Comparison of ENCODE assay signal across 27 cellular contexts in the genomic region with DNA sequence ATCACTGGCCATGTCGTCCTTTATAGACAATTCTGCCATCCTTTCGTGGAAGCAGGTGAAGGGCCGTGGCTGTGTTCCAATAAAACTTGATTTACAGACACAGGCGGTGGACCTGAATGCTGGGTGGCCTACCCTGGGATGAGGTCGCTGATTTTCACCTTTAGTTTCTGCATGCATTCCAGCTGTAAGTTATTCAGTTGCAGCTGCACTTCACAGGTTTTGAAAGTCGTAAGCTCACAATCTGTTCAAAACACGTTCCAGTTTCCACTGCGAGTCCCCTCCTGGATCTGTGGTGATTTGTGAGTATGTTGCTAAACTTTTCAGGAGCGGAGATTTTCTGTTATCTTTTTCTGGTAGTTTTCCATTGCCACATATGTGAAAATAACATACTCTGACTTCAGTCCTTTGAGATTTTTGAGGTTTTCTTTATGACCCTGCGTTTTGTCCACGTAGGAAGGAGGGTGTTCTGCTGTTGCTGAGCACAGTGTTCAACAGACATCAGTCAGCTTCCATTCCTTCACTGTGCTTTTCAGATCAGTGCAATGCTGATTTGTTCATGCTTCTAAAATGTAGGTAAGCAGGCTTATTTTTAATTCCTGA.
DNase-seq lines count a peak whose midpoint lies in the region; FAIRE-seq and TF ChIP-seq lines count a peak whose summit lies in the region.
"Had no signal": no experiment of that assay in that cellular context is flagged by ENCODE, and none has a peak within 500 bp of the region (broad histone marks: within the 10 kb centered on the region; RNA-seq: fewer than 3 reads in every experiment).

No MANE protein-coding gene starts in this region.

- no peaks in the 10 kb centered on the region for H3K27me3 Mint-ChIP-seq in astrocyte (ENCODE audit: low read depth, unreplicated experiment)
- H3K27me3 Mint-ChIP-seq: activated CD8-positive, alpha-beta memory T cell treated with anti-CD3 and anti-CD28 coated beads, Interleukin-2, amount 10 ng/mL, durations not matched to agents 7 days and 5 days had no signal

- H3K27ac Mint-ChIP-seq in astrocyte (ENCODE audit: unreplicated experiment) = peak overlapping the region; percentile 83
- H3K27ac Mint-ChIP-seq: activated CD8-positive, alpha-beta memory T cell treated with anti-CD3 and anti-CD28 coated beads, Interleukin-2, amount 10 ng/mL, durations not matched to agents 7 days and 5 days; activated naive CD8-positive, alpha-beta T cell treated with anti-CD3 and anti-CD28 coated beads, Interleukin-2, amount 50 U/mL, for 24 hours; activated T-helper 2 cell treated with anti-CD3 and anti-CD28 coated beads, Interferon-gamma antibody, Interleukin-2, Interleukin-4, amounts not matched to agents 10 μg/mL and 5 μg/mL and 100 μg/mL, durations not matched to agents 14 hours and 24 hours and 36 hours; B cell; progenitor cell of endocrine pancreas had no signal

- no peak for FAIRE-seq in astrocyte (lab: Jason Lieb, UNC)
- no peak for FAIRE-seq in GM12892 (lab: Jason Lieb, UNC)
- FAIRE-seq: TTC549 had no signal

- no peak overlapping the region for H3K4me3 ChIP-seq in astrocyte (ENCODE audit: insufficient read depth, low read depth, low read length)
- peak overlapping the region; percentile 7 for H3K4me3 ChIP-seq in skeletal muscle satellite cell (ENCODE audit: low read length)
- H3K4me3 ChIP-seq: dorsolateral prefrontal cortex, spleen, stomach, transverse colon had no signal

- H3K36me3 Mint-ChIP-seq in astrocyte (ENCODE audit: low read depth, unreplicated experiment) = no peaks in the 10 kb centered on the region
- H3K36me3 Mint-ChIP-seq: activated CD8-positive, alpha-beta memory T cell treated with anti-CD3 and anti-CD28 coated beads, Interleukin-2, amount 10 ng/mL, durations not matched to agents 7 days and 5 days had no signal

- peaks cover 39% of the 10 kb centered on the region for H3K4me1 Mint-ChIP-seq in astrocyte (ENCODE audit: low read depth, unreplicated experiment)
- H3K4me1 Mint-ChIP-seq: activated CD8-positive, alpha-beta memory T cell treated with anti-CD3 and anti-CD28 coated beads, Interleukin-2, amount 10 ng/mL, durations not matched to agents 7 days and 5 days; B cell had no signal

- H3K4me2 ChIP-seq in astrocyte (ENCODE audit: low read length) (peak overlapping the region; percentile 11), skeletal muscle satellite cell (ENCODE audit: low read length) (peak overlapping the region; percentile 55)

- H3K36me3 ChIP-seq in astrocyte (ENCODE audit: insufficient read depth, low read length) = no peaks in the 10 kb centered on the region
- H3K36me3 ChIP-seq in skeletal muscle satellite cell (ENCODE audit: insufficient read depth, low read length) = no peaks in the 10 kb centered on the region
- H3K36me3 ChIP-seq: spleen, stomach, transverse colon had no signal

- no peaks in the 10 kb centered on the region for H3K79me2 ChIP-seq in astrocyte (ENCODE audit: insufficient read depth, low read length)

- no peak overlapping the region for H3K9ac ChIP-seq in astrocyte (ENCODE audit: low read length)
- H3K9ac ChIP-seq in skeletal muscle satellite cell (ENCODE audit: low read depth, low read length) = peak overlapping the region; percentile 29

- H2AFZ ChIP-seq in astrocyte (ENCODE audit: low read depth, low read length) = no peak overlapping the region

- H3K27me3 ChIP-seq in astrocyte (ENCODE audit: insufficient read depth, low read length) (no peaks in the 10 kb centered on the region), skeletal muscle satellite cell (ENCODE audit: control insufficient read depth, insufficient read depth, low read length) (no peaks in the 10 kb centered on the region)
- H3K27me3 ChIP-seq: stomach, transverse colon had no signal

- H3K9me3 Mint-ChIP-seq in astrocyte (ENCODE audit: unreplicated experiment) = peaks cover 7% of the 10 kb centered on the region
- H3K9me3 Mint-ChIP-seq: activated naive CD8-positive, alpha-beta T cell treated with anti-CD3 and anti-CD28 coated beads, Interleukin-2, amount 50 U/mL, for 24 hours; activated T-helper 2 cell treated with anti-CD3 and anti-CD28 coated beads, Interferon-gamma antibody, Interleukin-2, Interleukin-4, amounts not matched to agents 10 μg/mL and 5 μg/mL and 100 μg/mL, durations not matched to agents 14 hours and 24 hours and 36 hours had no signal

- DNase-seq in GM04503 (ENCODE audit: low read depth) = peak; percentile 29
- peak; percentile 41 for DNase-seq in astrocyte (ENCODE audit: low read depth)
- DNase-seq in iris pigment epithelial cell (ENCODE audit: low read depth) = peak; percentile 20
- no peak for DNase-seq in NCI-H774 (lab: John Stamatoyannopoulos, UW)
- DNase-seq in GM12892 (ENCODE audit: insufficient read length) = no peak
- no peak for DNase-seq in NOMO-1 (lab: John Stamatoyannopoulos, UW; ENCODE audit: unreplicated experiment in 2 of 2)
- DNase-seq: activated CD4-positive, alpha-beta T cell treated with anti-CD3 and anti-CD28 coated beads for 4 hours; activated CD8-positive, alpha-beta memory T cell treated with anti-CD3 and anti-CD28 coated beads, Interleukin-2, amount 10 ng/mL, durations not matched to agents 7 days and 5 days; activated naive CD8-positive, alpha-beta T cell treated with anti-CD3 and anti-CD28 coated beads, Interleukin-2, amount 50 U/mL, for 24 hours; Caco-2; DND-41; dorsolateral prefrontal cortex; midbrain; NCI-H2107; NCI-H526 treated with DMSO at 0.1 percent for 48 hours; OCI-M1; SHP77 treated with DMSO at 0.1 percent for 48 hours; spleen; stimulated activated CD4-positive, alpha-beta T cell treated with anti-CD3 and anti-CD28 coated beads, Interleukin-4, amount 100 ng/mL, for 4 hours; stomach; transverse colon had no signal

- no peak for TF ChIP-seq CTCF in astrocyte (IDR thresholded peaks at IDR 0.05; ENCODE audit: insufficient read depth, low read depth, low read length)

- H3K4me1 ChIP-seq in astrocyte (ENCODE audit: insufficient read depth, low read length) (peaks cover 24% of the 10 kb centered on the region), skeletal muscle satellite cell (ENCODE audit: control insufficient read depth, insufficient read depth, low read length) (peaks cover 36% of the 10 kb centered on the region)
- H3K4me1 ChIP-seq: Caco-2, spleen, stomach, transverse colon had no signal

- TF ChIP-seq POLR2A in GM12892 (IDR thresholded peaks at IDR 0.05; ENCODE audit: low read depth, low read length) = no peak

- no peaks in the 10 kb centered on the region for H4K20me1 ChIP-seq in astrocyte (ENCODE audit: insufficient read depth, low read length)

- no peak overlapping the region for H3K4me3 Mint-ChIP-seq in astrocyte (ENCODE audit: unreplicated experiment)
- H3K4me3 Mint-ChIP-seq: activated CD8-positive, alpha-beta memory T cell treated with anti-CD3 and anti-CD28 coated beads, Interleukin-2, amount 10 ng/mL, durations not matched to agents 7 days and 5 days; activated naive CD8-positive, alpha-beta T cell treated with anti-CD3 and anti-CD28 coated beads, Interleukin-2, amount 50 U/mL, for 24 hours; B cell had no signal

- no peak overlapping the region for H3K27ac ChIP-seq in astrocyte (ENCODE audit: low read depth, low read length)
- H3K27ac ChIP-seq: dorsolateral prefrontal cortex, epithelial cell of prostate, spleen, stomach, transverse colon had no signal

- H3K9me3 ChIP-seq in astrocyte (ENCODE audit: insufficient read depth, low read depth, low read length) = no peaks in the 10 kb centered on the region
- H3K9me3 ChIP-seq in skeletal muscle satellite cell (replicated peaks; ENCODE audit: low read length) = peaks cover 4% of the 10 kb centered on the region
- H3K9me3 ChIP-seq: Caco-2, transverse colon had no signal

Comparison
In these comparisons a context has a peak if more than half of its experiments do, and no peak if none do; other contexts are left out.
1. DNase-seq: peak in GM04503 (single experiment), astrocyte (single experiment) and iris pigment epithelial cell (single experiment); none in NCI-H774 (single experiment), GM12892 (single experiment) and NOMO-1 (0 of 2).